Comparison of ENCODE assay signal across 1 cellular context in genomic region chr11:110128161-110128560, GRCh38.
TF ChIP-seq lines count a peak whose summit lies in the region.

No MANE protein-coding gene starts in this region.

TF ChIP-seq in H1, 55 proteins besides CTCF, POLR2A, EP300 and RAD21 (continued from another document):
- TF ChIP-seq CHD7 (IDR thresholded peaks at IDR 0.05; ENCODE audit: insufficient replicate concordance, low read length) (peak; percentile 87), RXRA (IDR thresholded peaks at IDR 0.05; ENCODE audit: insufficient read depth, low read depth, low read length) (no peak), SP4 (IDR thresholded peaks at IDR 0.05; ENCODE audit: low read length) (no peak), BACH1 (IDR thresholded peaks at IDR 0.05; ENCODE audit: low read length) (no peak), POU5F1 (IDR thresholded peaks at IDR 0.05; ENCODE audit: low read depth, low read length) (no peak), BCL11A (IDR thresholded peaks at IDR 0.05; ENCODE audit: low read depth in 2 of 2, low read length in 2 of 2) (peak in 1 of 2 experiments; percentile 51), JUND (IDR thresholded peaks at IDR 0.05; ENCODE audit: low read length) (no peak), KDM5A (IDR thresholded peaks at IDR 0.05; ENCODE audit: low read length) (no peak), CEBPB (IDR thresholded peaks at IDR 0.05; ENCODE audit: low read depth, low read length) (no peak), TEAD4 (IDR thresholded peaks at IDR 0.05; ENCODE audit: low read depth, low read length) (peak; percentile 25; the same call in 1 of the 2 replicates)
